ENCODE assay signal across 24 cellular contexts in the genomic region with DNA sequence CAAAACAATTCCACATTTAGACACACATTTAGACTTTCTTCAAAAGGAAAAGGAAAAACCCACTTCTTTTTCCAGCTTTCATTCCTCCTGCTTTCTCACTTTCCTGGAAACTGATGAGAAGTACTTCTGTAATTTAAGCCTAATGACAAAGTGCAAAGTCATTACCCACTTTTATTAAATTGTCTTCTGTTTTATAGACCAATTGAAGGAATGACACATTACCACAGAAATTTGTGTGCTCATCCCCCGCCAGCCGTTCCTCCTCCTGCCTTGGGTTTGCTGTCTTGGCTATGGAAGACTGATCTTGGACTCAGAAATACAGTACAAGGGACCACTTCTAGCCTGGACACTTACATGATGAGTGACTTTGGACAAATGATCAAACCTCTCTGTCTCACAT.
A peak's percentile ranks its signal among the peaks of the same experiment; 100 is the strongest.
DNase-seq lines count a peak whose midpoint lies in the region; FAIRE-seq and TF ChIP-seq lines count a peak whose summit lies in the region.
"Had no signal": no experiment of that assay in that cellular context is flagged by ENCODE, and none has a peak within 500 bp of the region (broad histone marks: within the 10 kb centered on the region; RNA-seq: fewer than 3 reads in every experiment).

No MANE protein-coding gene starts in this region.

- no peak for TF ChIP-seq CTCF in mammary epithelial cell (conservative IDR thresholded peaks at IDR 0.05 in 1 of 2, IDR thresholded peaks at IDR 0.05 in 1 of 2; ENCODE audit: extremely low read depth in 1 of 2, insufficient read depth in 1 of 2, low read depth in 1 of 2, low read length in 2 of 2)
- TF ChIP-seq CTCF in MCF 10A (IDR thresholded peaks at IDR 0.05; ENCODE audit: unreplicated experiment): no peak
- TF ChIP-seq CTCF in astrocyte of the spinal cord (IDR thresholded peaks at IDR 0.05; ENCODE audit: low read depth, low read length): no peak

- peaks cover 8% of the 10 kb centered on the region for H3K4me1 ChIP-seq in mammary epithelial cell (ENCODE audit: insufficient read depth, low read length)

- H3K27me3 Mint-ChIP-seq in MCF 10A (ENCODE audit: insufficient read depth, unreplicated experiment): no peaks in the 10 kb centered on the region
- H3K27me3 Mint-ChIP-seq in T-helper 2 cell treated with Interferon-gamma antibody and Interleukin-4, amounts not matched to agents 5 μg/mL and 100 μg/mL, for 36 hours (ENCODE audit: low read depth): no peaks in the 10 kb centered on the region

- H3K79me2 ChIP-seq in mammary epithelial cell (ENCODE audit: insufficient read depth, low read length): no peaks in the 10 kb centered on the region

- H3K27ac ChIP-seq in mammary epithelial cell (ENCODE audit: insufficient read depth, low read depth, low read length): peak overlapping the region; percentile 30
- H3K27ac ChIP-seq: 22Rv1, GM23248 had no signal

- no peak overlapping the region for H3K27ac Mint-ChIP-seq in MCF 10A (ENCODE audit: low read depth, unreplicated experiment)
- H3K27ac Mint-ChIP-seq in T-helper 2 cell treated with Interferon-gamma antibody and Interleukin-4, amounts not matched to agents 5 μg/mL and 100 μg/mL, for 36 hours: no peak overlapping the region
- H3K27ac Mint-ChIP-seq: CD8-positive, alpha-beta T cell; H9; HFFc6 had no signal

- H2AFZ ChIP-seq in mammary epithelial cell (ENCODE audit: low read depth, low read length): no peak overlapping the region
- H2AFZ ChIP-seq: GM23248 had no signal

- H3K27me3 ChIP-seq in mammary epithelial cell (ENCODE audit: insufficient read depth, low read length): no peaks in the 10 kb centered on the region

- no peaks in the 10 kb centered on the region for H4K20me1 ChIP-seq in mammary epithelial cell (ENCODE audit: insufficient read depth, low read length)

- CTCF ChIA-PET in mammary epithelial cell (lab: Charles Lee; ENCODE audit: low non-redundant PET): no interaction called here
- CTCF ChIA-PET in MCF 10A (lab: Yijun Ruan, JAX): no interaction called here

- H3K4me1 Mint-ChIP-seq in MCF 10A (ENCODE audit: insufficient read depth, unreplicated experiment): no peaks in the 10 kb centered on the region
- no peaks in the 10 kb centered on the region for H3K4me1 Mint-ChIP-seq in T-helper 2 cell treated with Interferon-gamma antibody and Interleukin-4, amounts not matched to agents 5 μg/mL and 100 μg/mL, for 36 hours (ENCODE audit: low read depth)
- H3K4me1 Mint-ChIP-seq: H9 had no signal

- H3K36me3 ChIP-seq in mammary epithelial cell (ENCODE audit: insufficient read depth, low read length): no peaks in the 10 kb centered on the region

- in situ Hi-C loops in mammary epithelial cell (cut with MboI; ENCODE audit: low sequenced_read_pairs in 2 of 2) (no loop called here), astrocyte of the spinal cord (cut with HindIII; ENCODE audit: low sequenced_read_pairs) (no loop called here)

- H3K36me3 Mint-ChIP-seq in MCF 10A (ENCODE audit: insufficient read depth, unreplicated experiment): no peaks in the 10 kb centered on the region
- no peaks in the 10 kb centered on the region for H3K36me3 Mint-ChIP-seq in T-helper 2 cell treated with Interferon-gamma antibody and Interleukin-4, amounts not matched to agents 5 μg/mL and 100 μg/mL, for 36 hours (ENCODE audit: low read depth)
- H3K36me3 Mint-ChIP-seq: CD8-positive, alpha-beta T cell had no signal

- BruUV-seq in mammary epithelial cell (replicated peaks; lab: Mats Ljungman, UMichigan): no TSS peak
- no TSS peak for BruUV-seq in MCF 10A (replicated peaks; lab: Mats Ljungman, UMichigan)

- no peak overlapping the region for H3K9ac ChIP-seq in mammary epithelial cell (ENCODE audit: insufficient read depth, low read length)
- H3K9ac ChIP-seq: GM23248 had no signal

- WGBS in mammary epithelial cell (ENCODE audit: low coverage, missing lambda C conversion rate): 44% methylated on average over 2 of the region's 2 CpGs

- DNase-seq in mammary epithelial cell: peak; percentile 66
- no peak for DNase-seq in MCF 10A (ENCODE audit: unreplicated experiment)
- peak; percentile 10 for DNase-seq in astrocyte of the spinal cord (ENCODE audit: low read depth, low spot score)
- peak; percentile 86 for DNase-seq in kidney glomerular epithelial cell (lab: John Stamatoyannopoulos, UW)
- peak; percentile 44 for DNase-seq in urothelium cell line (ENCODE audit: low spot score)
- no peak for DNase-seq in superior temporal gyrus (ENCODE audit: extremely low spot score)
- no peak for DNase-seq in NCI-H146 (lab: John Stamatoyannopoulos, UW)
- DNase-seq in T-helper 2 cell treated with Interferon-gamma antibody and Interleukin-4, amounts not matched to agents 5 μg/mL and 100 μg/mL, for 36 hours (ENCODE audit: low spot score): no peak
- DNase-seq: AML-193; C1 segment of cervical spinal cord; CD8-positive, alpha-beta T cell; GM23248; H9; HFFc6; NCI-H1092 treated with DMSO at 0.1 percent for 48 hours; NCI-H1436 treated with DMSO at 0.1 percent for 48 hours; NCI-H2029; NCI-H226; NCI-H510A treated with DMSO at 0.1 percent for 48 hours; NCI-H748 treated with DMSO at 0.1 percent for 48 hours; NK-92 treated with Interleukin-12 subunit alpha and Interleukin-12 subunit beta, amount 100 ng/mL, for 24 hours had no signal

- H3K9me3 Mint-ChIP-seq in MCF 10A (ENCODE audit: unreplicated experiment): peaks cover 14% of the 10 kb centered on the region
- H3K9me3 Mint-ChIP-seq in T-helper 2 cell treated with Interferon-gamma antibody and Interleukin-4, amounts not matched to agents 5 μg/mL and 100 μg/mL, for 36 hours: no peaks in the 10 kb centered on the region

- dilution Hi-C loops in mammary epithelial cell (cut with HindIII; ENCODE audit: low sequenced_read_pairs): no loop called here

- H3K4me3 Mint-ChIP-seq in MCF 10A (ENCODE audit: unreplicated experiment): no peak overlapping the region
- H3K4me3 Mint-ChIP-seq in T-helper 2 cell treated with Interferon-gamma antibody and Interleukin-4, amounts not matched to agents 5 μg/mL and 100 μg/mL, for 36 hours: no peak overlapping the region
- H3K4me3 Mint-ChIP-seq: CD8-positive, alpha-beta T cell; H9; HFFc6 had no signal

- FAIRE-seq in urothelium cell line (lab: Jason Lieb, UNC): no peak
- FAIRE-seq: HepG2, K562 had no signal

- H3K4me2 ChIP-seq in mammary epithelial cell (ENCODE audit: insufficient read depth, low read depth, low read length): no peak overlapping the region

- intact Hi-C loops in mammary epithelial cell (cut with micrococcal nuclease) (no loop called here), MCF 10A (cut with micrococcal nuclease) (no loop called here)

- H3K4me3 ChIP-seq in mammary epithelial cell (replicated peaks in 1 of 3; ENCODE audit: insufficient read depth in 1 of 3, low read depth in 2 of 3, low read length in 3 of 3): no peak overlapping the region
- no peak overlapping the region for H3K4me3 ChIP-seq in astrocyte of the spinal cord (ENCODE audit: low read depth, low read length)
- H3K4me3 ChIP-seq: GM23248, K562 had no signal

- POLR2A ChIA-PET in MCF 10A (lab: Yijun Ruan, JAX): no interaction called here

- no peaks in the 10 kb centered on the region for H3K9me3 ChIP-seq in mammary epithelial cell (replicated peaks; ENCODE audit: insufficient read depth, low read length)

Comparison
In these comparisons a context has a peak if more than half of its experiments do, and no peak if none do; other contexts are left out.
1. DNase-seq: peak in mammary epithelial cell (single experiment), astrocyte of the spinal cord (single experiment), kidney glomerular epithelial cell (single experiment) and urothelium cell line (single experiment); none in MCF 10A (single experiment), superior temporal gyrus (single experiment), NCI-H146 (single experiment) and T-helper 2 cell treated with Interferon-gamma antibody and Interleukin-4, amounts not matched to agents 5 μg/mL and 100 μg/mL, for 36 hours (single experiment).